17 cellular contexts compared by ENCODE assay signal in genomic region chr7:151827620-151828019, GRCh38. TPM values are rescaled to one million over a fixed set of nuclear protein-coding genes. Genes with fewer than 3 reads are reported as not detected.
DNase-seq lines count a peak whose midpoint lies in the region; TF ChIP-seq lines count a peak whose summit lies in the region.
"Had no signal": no experiment of that assay in that cellular context is flagged by ENCODE, and none has a peak within 500 bp of the region (broad histone marks: within the 10 kb centered on the region; RNA-seq: fewer than 3 reads in every experiment).

No MANE protein-coding gene starts in this region.

- H3K4me1 ChIP-seq in mammary epithelial cell (ENCODE audit: insufficient read depth, low read length) = no peaks in the 10 kb centered on the region

- H3K79me2 ChIP-seq in mammary epithelial cell (ENCODE audit: insufficient read depth, low read length) = no peaks in the 10 kb centered on the region

- H3K4me1 Mint-ChIP-seq in activated T-helper 2 cell treated with anti-CD3 and anti-CD28 coated beads, Interferon-gamma antibody, Interleukin-2, Interleukin-4, amounts not matched to agents 10 μg/mL and 5 μg/mL and 100 μg/mL, durations not matched to agents 14 hours and 24 hours and 36 hours (ENCODE audit: low read depth) = peaks cover 6% of the 10 kb centered on the region

- no peak overlapping the region for H3K27ac ChIP-seq in mammary epithelial cell (ENCODE audit: insufficient read depth, low read depth, low read length)
- H3K27ac ChIP-seq: BLaER1 treated with 17β-estradiol and CSF1 and Interleukin-3, amounts not matched to agents 10 nM and 100 nM had no signal

- in situ Hi-C loops in mammary epithelial cell (cut with MboI; ENCODE audit: low sequenced_read_pairs in 2 of 2) = no loop called here

- no peak overlapping the region for H3K4me2 ChIP-seq in mammary epithelial cell (ENCODE audit: insufficient read depth, low read depth, low read length)
- H3K4me2 ChIP-seq: BLaER1 treated with 17β-estradiol and CSF1 and Interleukin-3, amounts not matched to agents 10 nM and 100 nM had no signal

- WGBS in mammary epithelial cell (ENCODE audit: low coverage, missing lambda C conversion rate) = 75% methylated on average over 8 of the region's 8 CpGs

- no peak overlapping the region for H3K9ac ChIP-seq in mammary epithelial cell (ENCODE audit: insufficient read depth, low read length)
- H3K9ac ChIP-seq: BLaER1 treated with 17β-estradiol and CSF1 and Interleukin-3, amounts not matched to agents 10 nM and 100 nM had no signal

- no peaks in the 10 kb centered on the region for H3K36me3 Mint-ChIP-seq in activated T-helper 2 cell treated with anti-CD3 and anti-CD28 coated beads, Interferon-gamma antibody, Interleukin-2, Interleukin-4, amounts not matched to agents 10 μg/mL and 5 μg/mL and 100 μg/mL, durations not matched to agents 14 hours and 24 hours and 36 hours (ENCODE audit: low read depth)

- DNase-seq in NCI-H510A (lab: John Stamatoyannopoulos, UW) (peak; percentile 23), NCI-H510A treated with DMSO at 0.1 percent for 48 hours (lab: John Stamatoyannopoulos, UW) (no peak), DMS153 treated with DMSO at 0.1 percent for 48 hours (lab: John Stamatoyannopoulos, UW; ENCODE audit: unreplicated experiment) (peak; percentile 57), NCI-H345 treated with DMSO at 0.1 percent for 48 hours (lab: John Stamatoyannopoulos, UW; ENCODE audit: unreplicated experiment) (peak; percentile 88), posterior vena cava (ENCODE audit: low spot score) (peak; percentile 15), amniotic stem cell (lab: John Stamatoyannopoulos, UW) (no peak), mammary epithelial cell (no peak)
- no peak for DNase-seq in activated T-helper 2 cell treated with anti-CD3 and anti-CD28 coated beads, Interferon-gamma antibody, Interleukin-2, Interleukin-4, amounts not matched to agents 10 μg/mL and 5 μg/mL and 100 μg/mL, durations not matched to agents 14 hours and 24 hours and 36 hours (ENCODE audit: low spot score)
- DNase-seq: ACHN; Calu3; CD4-positive, CD25-positive, alpha-beta regulatory T cell; DMS 273 treated with DMSO at 0.1 percent for 48 hours; DMS79 treated with DMSO at 0.1 percent for 48 hours; EL; GOT3; H9 had no signal

- H3K27ac Mint-ChIP-seq in activated T-helper 2 cell treated with anti-CD3 and anti-CD28 coated beads, Interferon-gamma antibody, Interleukin-2, Interleukin-4, amounts not matched to agents 10 μg/mL and 5 μg/mL and 100 μg/mL, durations not matched to agents 14 hours and 24 hours and 36 hours = no peak overlapping the region
- H3K27ac Mint-ChIP-seq: H9 had no signal

- no peaks in the 10 kb centered on the region for H4K20me1 ChIP-seq in mammary epithelial cell (ENCODE audit: insufficient read depth, low read length)
- H4K20me1 ChIP-seq: BLaER1 treated with 17β-estradiol and CSF1 and Interleukin-3, amounts not matched to agents 10 nM and 100 nM had no signal

- H3K36me3 ChIP-seq in mammary epithelial cell (ENCODE audit: insufficient read depth, low read length) = no peaks in the 10 kb centered on the region
- H3K36me3 ChIP-seq: BLaER1 treated with 17β-estradiol and CSF1 and Interleukin-3, amounts not matched to agents 10 nM and 100 nM had no signal

- BruUV-seq in mammary epithelial cell (replicated peaks; lab: Mats Ljungman, UMichigan) = no TSS peak

- no peaks in the 10 kb centered on the region for H3K9me3 Mint-ChIP-seq in activated T-helper 2 cell treated with anti-CD3 and anti-CD28 coated beads, Interferon-gamma antibody, Interleukin-2, Interleukin-4, amounts not matched to agents 10 μg/mL and 5 μg/mL and 100 μg/mL, durations not matched to agents 14 hours and 24 hours and 36 hours
- H3K9me3 Mint-ChIP-seq: CD4-positive, CD25-positive, alpha-beta regulatory T cell; H9 had no signal

- no peak for TF ChIP-seq CTCF in mammary epithelial cell (conservative IDR thresholded peaks at IDR 0.05 in 1 of 2, IDR thresholded peaks at IDR 0.05 in 1 of 2; ENCODE audit: extremely low read depth in 1 of 2, insufficient read depth in 1 of 2, low read depth in 1 of 2, low read length in 2 of 2)

- CTCF ChIA-PET in mammary epithelial cell (lab: Charles Lee; ENCODE audit: low non-redundant PET) = no interaction called here

- dilution Hi-C loops in mammary epithelial cell (cut with HindIII; ENCODE audit: low sequenced_read_pairs) = no loop called here

- H3K27me3 ChIP-seq in mammary epithelial cell (ENCODE audit: insufficient read depth, low read length) = peaks cover 3% of the 10 kb centered on the region
- H3K27me3 ChIP-seq: BLaER1 treated with 17β-estradiol and CSF1 and Interleukin-3, amounts not matched to agents 10 nM and 100 nM had no signal

- no peak overlapping the region for H3K4me3 ChIP-seq in mammary epithelial cell (replicated peaks in 1 of 3; ENCODE audit: insufficient read depth in 1 of 3, low read depth in 2 of 3, low read length in 3 of 3)
- H3K4me3 ChIP-seq: BLaER1 treated with 17β-estradiol and CSF1 and Interleukin-3, amounts not matched to agents 10 nM and 100 nM had no signal

- no peak overlapping the region for H3K4me3 Mint-ChIP-seq in activated T-helper 2 cell treated with anti-CD3 and anti-CD28 coated beads, Interferon-gamma antibody, Interleukin-2, Interleukin-4, amounts not matched to agents 10 μg/mL and 5 μg/mL and 100 μg/mL, durations not matched to agents 14 hours and 24 hours and 36 hours (ENCODE audit: low read depth)
- H3K4me3 Mint-ChIP-seq: CD4-positive, CD25-positive, alpha-beta regulatory T cell; H9 had no signal

- intact Hi-C loops in posterior vena cava (cut with DNase I) (no loop called here), mammary epithelial cell (cut with micrococcal nuclease) (no loop called here)
- intact Hi-C loops in activated T-helper 2 cell treated with anti-CD3 and anti-CD28 coated beads, Interferon-gamma antibody, Interleukin-2, Interleukin-4, amounts not matched to agents 10 μg/mL and 5 μg/mL and 100 μg/mL, durations not matched to agents 14 hours and 24 hours and 36 hours (cut with micrococcal nuclease) = no loop called here

- no peaks in the 10 kb centered on the region for H3K9me3 ChIP-seq in mammary epithelial cell (replicated peaks; ENCODE audit: insufficient read depth, low read length)
- H3K9me3 ChIP-seq: BLaER1 treated with 17β-estradiol and CSF1 and Interleukin-3, amounts not matched to agents 10 nM and 100 nM had no signal

- no peak overlapping the region for H2AFZ ChIP-seq in mammary epithelial cell (ENCODE audit: low read depth, low read length)

- H3K27me3 Mint-ChIP-seq in activated T-helper 2 cell treated with anti-CD3 and anti-CD28 coated beads, Interferon-gamma antibody, Interleukin-2, Interleukin-4, amounts not matched to agents 10 μg/mL and 5 μg/mL and 100 μg/mL, durations not matched to agents 14 hours and 24 hours and 36 hours (ENCODE audit: low read depth) = peaks cover 5% of the 10 kb centered on the region
- H3K27me3 Mint-ChIP-seq: CD4-positive, CD25-positive, alpha-beta regulatory T cell had no signal

RNA-seq across cellular contexts. Expression of gene PRKAG2, which starts 49.3 kb away (rescaled TPM):
- total RNA-seq in posterior vena cava = 10 to 100 TPM; 91.8 to 94.2 TPM
- total RNA-seq in mammary epithelial cell = 10 to 100 TPM; 30.3 to 37.1 TPM
- polyA plus RNA-seq in mammary epithelial cell = 30.2 TPM
- 30.7 TPM for polyA minus RNA-seq in mammary epithelial cell
- total RNA-seq in activated T-helper 2 cell treated with anti-CD3 and anti-CD28 coated beads, Interferon-gamma antibody, Interleukin-2, Interleukin-4, amounts not matched to agents 10 μg/mL and 5 μg/mL and 100 μg/mL, durations not matched to agents 14 hours and 24 hours and 36 hours = 13.3 and 14.9 TPM in 2 replicates

Comparison
In these comparisons a context has a peak if more than half of its experiments do, and no peak if none do; other contexts are left out.
1. DNase-seq: peak in NCI-H510A (single experiment), DMS153 treated with DMSO at 0.1 percent for 48 hours (single experiment), NCI-H345 treated with DMSO at 0.1 percent for 48 hours (single experiment) and posterior vena cava (single experiment); none in NCI-H510A treated with DMSO at 0.1 percent for 48 hours (single experiment), amniotic stem cell (single experiment), mammary epithelial cell (single experiment) and activated T-helper 2 cell treated with anti-CD3 and anti-CD28 coated beads, Interferon-gamma antibody, Interleukin-2, Interleukin-4, amounts not matched to agents 10 μg/mL and 5 μg/mL and 100 μg/mL, durations not matched to agents 14 hours and 24 hours and 36 hours (single experiment).